15 cellular contexts compared by ENCODE assay signal in genomic region chr10:11049772-11050171, GRCh38. TPM values are rescaled to one million over a fixed set of nuclear protein-coding genes. Genes with fewer than 3 reads are reported as not detected.
DNase-seq lines count a peak whose midpoint lies in the region; ATAC-seq and TF ChIP-seq lines count a peak whose summit lies in the region.
"Had no signal": no experiment of that assay in that cellular context is flagged by ENCODE, and none has a peak within 500 bp of the region (broad histone marks: within the 10 kb centered on the region; RNA-seq: fewer than 3 reads in every experiment).

No MANE protein-coding gene starts in this region.

- TF ChIP-seq EP300 in sigmoid colon (IDR thresholded peaks at IDR 0.05) = no peak

- TF ChIP-seq POLR2A in esophagus squamous epithelium (IDR thresholded peaks at IDR 0.05) (no peak), sigmoid colon (IDR thresholded peaks at IDR 0.05) (no peak), adrenal gland (IDR thresholded peaks at IDR 0.05) (no peak)

- WGBS in esophagus squamous epithelium, 2 donors = 89 to 95% methylated on average over 3 to 5 of the region's 5 CpGs
- WGBS in sigmoid colon, 2 donors = 85 to 93% methylated on average over 5 of the region's 5 CpGs
- 91 to 93% (median 92%) methylated on average over 5 of the region's 5 CpGs for WGBS in adrenal gland, 4 donors

- H3K4me3 ChIP-seq in left ventricle myocardium inferior (peak overlapping the region; percentile 11), esophagus squamous epithelium (no peak overlapping the region), sigmoid colon (no peak overlapping the region), adrenal gland (no peak overlapping the region)

- DNase-seq in left ventricle myocardium inferior (no peak), Right ventricle myocardium superior (no peak), esophagus squamous epithelium (lab: John Stamatoyannopoulos, UW) (no peak), sigmoid colon (no peak), NCI-H510A treated with DMSO at 0.1 percent for 48 hours (lab: John Stamatoyannopoulos, UW) (no peak), adrenal gland (no peak)
- DNase-seq: AML-193, Caco-2, HCEC 1CT, MV-4-11, NCI-H1417 treated with DMSO at 0.1 percent for 48 hours, NCI-H69 had no signal

- H3K27me3 ChIP-seq in left ventricle myocardium inferior (ENCODE audit: low read depth) (no peaks in the 10 kb centered on the region), esophagus squamous epithelium (peaks cover 0 to 4% (median 0%) of the 10 kb centered on the region in 4 donors), sigmoid colon (no peaks in the 10 kb centered on the region), adrenal gland (no peaks in the 10 kb centered on the region)

- no peak for ATAC-seq in Right ventricle myocardium superior (ENCODE audit: poor library complexity)
- ATAC-seq in GM19351 (IDR thresholded peaks at IDR 0.05; ENCODE audit: unreplicated experiment) = no peak

- intact Hi-C loops in left ventricle myocardium inferior (cut with micrococcal nuclease) (no loop called here), Right ventricle myocardium superior (cut with DNase I) (no loop called here), esophagus squamous epithelium (cut with DNase I) (no loop called here), sigmoid colon (cut with DNase I) (no loop called here), adrenal gland (cut with DNase I) (no loop called here)

- TF ChIP-seq CTCF in left ventricle myocardium inferior (IDR thresholded peaks at IDR 0.05; ENCODE audit: borderline replicate concordance) (no peak), esophagus squamous epithelium (IDR thresholded peaks at IDR 0.05) (no peak), sigmoid colon (IDR thresholded peaks at IDR 0.05) (no peak), adrenal gland (IDR thresholded peaks at IDR 0.05) (no peak)

- H3K27ac ChIP-seq in left ventricle myocardium inferior (replicated peaks) = peak overlapping the region; percentile 89
- H3K27ac ChIP-seq in esophagus squamous epithelium = peak overlapping the region in 3 of 4 donors; percentile 33 to 42 (median 34)
- peak overlapping the region; percentile 12 to 58 (median 30) for H3K27ac ChIP-seq in sigmoid colon
- no peak overlapping the region for H3K27ac ChIP-seq in adrenal gland
- H3K27ac ChIP-seq: RWPE1 had no signal

- H3K9me3 ChIP-seq in left ventricle myocardium inferior (replicated peaks) = no peaks in the 10 kb centered on the region
- H3K9me3 ChIP-seq in esophagus squamous epithelium = no peaks in the 10 kb centered on the region
- no peaks in the 10 kb centered on the region for H3K9me3 ChIP-seq in sigmoid colon
- no peaks in the 10 kb centered on the region for H3K9me3 ChIP-seq in adrenal gland (replicated peaks in 1 of 3)
- H3K9me3 ChIP-seq: Caco-2 had no signal

- H3K36me3 ChIP-seq in left ventricle myocardium inferior (no peaks in the 10 kb centered on the region), esophagus squamous epithelium (no peaks in the 10 kb centered on the region), sigmoid colon (no peaks in the 10 kb centered on the region), adrenal gland (replicated peaks in 1 of 2) (no peaks in the 10 kb centered on the region)

- H3K4me1 ChIP-seq in left ventricle myocardium inferior (peaks cover 89% of the 10 kb centered on the region), esophagus squamous epithelium (peaks cover 0 to 45% (median 21%) of the 10 kb centered on the region in 3 donors), sigmoid colon (peaks cover 0 to 61% (median 48%) of the 10 kb centered on the region in 4 donors), adrenal gland (replicated peaks in 1 of 2) (peaks cover 0 to 3% of the 10 kb centered on the region in 2 donors)
- H3K4me1 ChIP-seq: Caco-2 had no signal

RNA-seq across cellular contexts. Expression of gene CELF2, which starts 32.1 kb away (rescaled TPM):
- total RNA-seq in left ventricle myocardium inferior = 74.9 TPM
- total RNA-seq in Right ventricle myocardium superior = 67.7 TPM
- total RNA-seq in esophagus squamous epithelium = 10 to 100 TPM in 2 of 4 donors, 1 to 10 TPM in 2; 4.2 to 62.4 (median 13.5) TPM
- total RNA-seq in sigmoid colon = 10 to 100 TPM; 48.9 to 83.1 (median 60.3) TPM
- polyA plus RNA-seq in sigmoid colon = 10 to 100 TPM in 2 of 3 donors, 1 to 10 TPM in 1; 6.0 to 27.5 (median 12.6) TPM
- 10 to 100 TPM in 7 of 8 donors, 1 to 10 TPM in 1; 7.6 to 26.0 (median 11.5) TPM for total RNA-seq in adrenal gland
- polyA plus RNA-seq in adrenal gland = 1 to 10 TPM; 2.7 to 4.4 (median 3.9) TPM
- total RNA-seq: A673 had no signal

Comparison
In these comparisons a context has a peak if more than half of its experiments do, and no peak if none do; other contexts are left out.
1. H3K27ac ChIP-seq: peak in left ventricle myocardium inferior (single experiment), esophagus squamous epithelium (3 of 4) and sigmoid colon (4 of 4); none in adrenal gland (0 of 5).